1 cellular context compared by ENCODE assay signal in genomic region chr12:131867891-131868675, GRCh38.
TF ChIP-seq lines count a peak whose summit lies in the region.

No MANE protein-coding gene starts in this region.

TF ChIP-seq in IMR-90, 13 proteins besides CTCF, POLR2A, EP300 and RAD21 (continued from another document):
- TF ChIP-seq, protein P1, sequence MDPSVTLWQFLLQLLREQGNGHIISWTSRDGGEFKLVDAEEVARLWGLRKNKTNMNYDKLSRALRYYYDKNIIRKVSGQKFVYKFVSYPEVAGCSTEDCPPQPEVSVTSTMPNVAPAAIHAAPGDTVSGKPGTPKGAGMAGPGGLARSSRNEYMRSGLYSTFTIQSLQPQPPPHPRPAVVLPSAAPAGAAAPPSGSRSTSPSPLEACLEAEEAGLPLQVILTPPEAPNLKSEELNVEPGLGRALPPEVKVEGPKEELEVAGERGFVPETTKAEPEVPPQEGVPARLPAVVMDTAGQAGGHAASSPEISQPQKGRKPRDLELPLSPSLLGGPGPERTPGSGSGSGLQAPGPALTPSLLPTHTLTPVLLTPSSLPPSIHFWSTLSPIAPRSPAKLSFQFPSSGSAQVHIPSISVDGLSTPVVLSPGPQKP (IDR thresholded peaks at IDR 0.05; ENCODE audit: borderline replicate concordance, low read depth, low read length): no peak
